Comparison of ENCODE assay signal across 8 cellular contexts in genomic region chr21:41678944-41679343, GRCh38.
DNase-seq lines count a peak whose midpoint lies in the region; ATAC-seq and FAIRE-seq lines count a peak whose summit lies in the region.

No MANE protein-coding gene starts in this region.

- 8 to 23% (median 18%) methylated on average over 12 of the region's 12 CpGs for WGBS in small intestine, 3 donors

- no peak for ATAC-seq in GM18873 (IDR thresholded peaks at IDR 0.05; ENCODE audit: low FRiP score, unreplicated experiment)

- no peaks in the 10 kb centered on the region for H3K4me1 ChIP-seq in small intestine (ENCODE audit: control insufficient read depth in 2 of 2, insufficient read depth in 1 of 2, low read depth in 1 of 2, low read length in 1 of 2)

- no peaks in the 10 kb centered on the region for H3K36me3 ChIP-seq in small intestine (ENCODE audit: control insufficient read depth in 2 of 2, insufficient read depth in 2 of 2, low read length in 2 of 2)

- peak overlapping the region; percentile 53 for H3K27ac ChIP-seq in caudate nucleus (ENCODE audit: low read depth, low read length)
- H3K27ac ChIP-seq in small intestine (ENCODE audit: low read depth in 1 of 2, low read length in 1 of 2), result peak overlapping the region; percentile 87 to 97

- peak; percentile 3 for DNase-seq in stimulated activated CD4-positive, alpha-beta T cell treated with anti-CD3 and anti-CD28 coated beads, Interleukin-12 subunit alpha, Interleukin-12 subunit beta, amount 100 ng/mL, for 4 hours
- DNase-seq in stimulated activated CD4-positive, alpha-beta T cell treated with anti-CD3 and anti-CD28 coated beads, Interleukin-2, amount 100 ng/mL, for 48 hours, result no peak
- DNase-seq in NCI-H774 (lab: John Stamatoyannopoulos, UW) (peak; percentile 81), caudate nucleus (lab: John Stamatoyannopoulos, UW) (peak in 51 of 61 donors; percentile 9 to 75 (median 31)), iris pigment epithelial cell (ENCODE audit: low read depth) (peak; percentile 98), small intestine (peak; percentile 100), AML-193 (lab: John Stamatoyannopoulos, UW) (no peak)

- H3K27me3 ChIP-seq in small intestine (ENCODE audit: control insufficient read depth in 2 of 2, insufficient read depth in 2 of 2, low read length in 2 of 2), result no peaks in the 10 kb centered on the region

- H3K4me3 ChIP-seq in small intestine (ENCODE audit: low read depth in 1 of 2, low read length in 2 of 2), result no peak overlapping the region

- FAIRE-seq in small intestine (lab: Jason Lieb, UNC), result no peak

- no peaks in the 10 kb centered on the region for H3K9me3 ChIP-seq in small intestine (ENCODE audit: control insufficient read depth, low read depth)

Comparison
In these comparisons a context has a peak if more than half of its experiments do, and no peak if none do; other contexts are left out.
1. DNase-seq: peak in stimulated activated CD4-positive, alpha-beta T cell treated with anti-CD3 and anti-CD28 coated beads, Interleukin-12 subunit alpha, Interleukin-12 subunit beta, amount 100 ng/mL, for 4 hours (single experiment), NCI-H774 (single experiment), caudate nucleus (51 of 61), iris pigment epithelial cell (single experiment) and small intestine (single experiment); none in stimulated activated CD4-positive, alpha-beta T cell treated with anti-CD3 and anti-CD28 coated beads, Interleukin-2, amount 100 ng/mL, for 48 hours (0 of 2) and AML-193 (0 of 2).